ENCODE assay signal across 14 cellular contexts in the genomic region with DNA sequence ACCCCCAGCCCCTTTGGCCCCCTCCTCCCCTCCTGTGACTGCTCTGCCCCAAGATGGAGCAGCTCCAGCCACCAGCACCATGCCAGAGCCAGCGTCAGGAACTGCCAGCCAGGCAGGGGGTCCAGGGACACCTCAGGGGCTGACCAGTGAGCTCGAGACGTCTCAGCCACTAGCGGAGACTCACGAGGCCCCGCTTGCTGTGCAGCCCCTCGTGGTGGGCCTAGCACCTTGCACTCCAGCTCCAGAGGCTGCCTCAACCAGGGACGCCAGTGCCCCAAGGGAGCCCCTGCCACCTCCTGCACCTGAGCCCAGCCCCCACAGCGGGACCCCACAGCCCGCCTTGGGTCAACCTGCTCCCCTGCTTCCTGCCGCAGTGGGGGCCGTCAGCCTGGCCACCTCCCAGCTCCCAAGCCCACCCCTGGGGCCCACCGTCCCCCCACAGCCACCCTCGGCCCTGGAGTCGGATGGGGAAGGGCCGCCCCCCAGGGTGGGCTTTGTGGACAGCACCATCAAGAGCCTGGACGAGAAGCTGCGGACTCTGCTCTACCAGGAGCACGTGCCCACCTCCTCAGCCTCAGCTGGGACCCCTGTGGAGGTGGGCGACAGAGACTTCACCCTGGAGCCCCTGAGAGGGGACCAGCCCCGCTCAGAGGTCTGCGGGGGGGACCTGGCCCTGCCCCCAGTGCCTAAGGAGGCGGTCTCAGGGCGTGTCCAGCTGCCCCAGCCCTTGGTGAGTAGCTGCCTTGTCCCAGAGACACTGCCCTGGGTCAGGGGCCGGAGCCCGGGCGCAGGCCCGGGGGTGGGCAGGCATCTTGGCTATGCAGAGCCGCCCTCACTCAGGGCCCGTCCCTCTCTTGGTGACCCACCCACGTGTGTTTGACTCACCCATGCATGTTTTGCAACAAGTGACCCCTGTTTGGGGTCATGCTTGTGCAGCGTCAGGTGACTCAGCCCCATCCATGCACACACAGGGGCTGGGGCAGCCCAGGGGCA.
A peak's percentile ranks its signal among the peaks of the same experiment; 100 is the strongest.
DNase-seq lines count a peak whose midpoint lies in the region; ATAC-seq and TF ChIP-seq lines count a peak whose summit lies in the region.
"Had no signal": no experiment of that assay in that cellular context is flagged by ENCODE, and none has a peak within 500 bp of the region (broad histone marks: within the 10 kb centered on the region; RNA-seq: fewer than 3 reads in every experiment).

No MANE protein-coding gene starts in this region.

- intact Hi-C loops in OCI-LY7 (cut with micrococcal nuclease; ENCODE audit: unreplicated experiment) (no loop called here), psoas muscle (cut with DNase I) (no loop called here)

- peaks cover 10% of the 10 kb centered on the region for H3K9me3 ChIP-seq in OCI-LY7 (ENCODE audit: low read length)
- no peaks in the 10 kb centered on the region for H3K9me3 ChIP-seq in psoas muscle
- H3K9me3 ChIP-seq in gastroesophageal sphincter = no peaks in the 10 kb centered on the region
- H3K9me3 ChIP-seq: HAP-1 had no signal

- H3K4me3 ChIP-seq in OCI-LY7 (ENCODE audit: low read depth, low read length, poor library complexity, severe bottlenecking) (peak overlapping the region; percentile 42), fibroblast of villous mesenchyme (ENCODE audit: low read depth, low read length) (no peak overlapping the region), psoas muscle (no peak overlapping the region), gastroesophageal sphincter (no peak overlapping the region)
- H3K4me3 ChIP-seq: HAP-1 had no signal

- WGBS in psoas muscle, 3 donors = 80 to 89% (median 84%) methylated on average over 24 to 32 of the region's 32 CpGs
- 74% methylated on average over 5 of the region's 32 CpGs; no CpG with 5 or more reads in 1 of the 2 donors for WGBS in gastroesophageal sphincter (ENCODE audit: low coverage in 1 of 2), 2 donors

- no peaks in the 10 kb centered on the region for H3K9me2 ChIP-seq in OCI-LY7 (ENCODE audit: insufficient read depth, low read length)

- no peak overlapping the region for H2AFZ ChIP-seq in OCI-LY7 (ENCODE audit: low read length)

- TF ChIP-seq EP300 in gastroesophageal sphincter (IDR thresholded peaks at IDR 0.05) = no peak

- peak overlapping the region; percentile 71 for H3K4me2 ChIP-seq in OCI-LY7 (ENCODE audit: low read length)

- H3K27ac ChIP-seq in OCI-LY7 (ENCODE audit: low read depth, low read length, poor library complexity, severe bottlenecking) (peak overlapping the region; percentile 98), psoas muscle (no peak overlapping the region), gastroesophageal sphincter (no peak overlapping the region)

- no peaks in the 10 kb centered on the region for H4K20me1 ChIP-seq in OCI-LY7 (ENCODE audit: insufficient read depth, low read length)

- H3K36me3 ChIP-seq in OCI-LY7 (ENCODE audit: insufficient read depth, low read length) (peaks cover 60% of the 10 kb centered on the region), psoas muscle (ENCODE audit: insufficient read depth in 1 of 2, low read depth in 1 of 2) (no peaks in the 10 kb centered on the region), gastroesophageal sphincter (peaks cover 0 to 20% of the 10 kb centered on the region in 2 donors)
- H3K36me3 ChIP-seq: HAP-1 had no signal

- no peaks in the 10 kb centered on the region for H3K79me2 ChIP-seq in OCI-LY7 (ENCODE audit: insufficient read depth, low read depth, low read length)

- BruUV-seq in OCI-LY7 (replicated peaks; lab: Mats Ljungman, UMichigan) = no TSS peak

- H3K4me1 ChIP-seq in OCI-LY7 (ENCODE audit: insufficient read depth, low read length, poor library complexity, severe bottlenecking) (peaks cover 93% of the 10 kb centered on the region), psoas muscle (no peaks in the 10 kb centered on the region), gastroesophageal sphincter (no peaks in the 10 kb centered on the region)
- H3K4me1 ChIP-seq: HAP-1 had no signal

- ATAC-seq in psoas muscle (peak in 3 of 4 donors; percentile 57 to 76 (median 68)), GM21447 (IDR thresholded peaks at IDR 0.05; ENCODE audit: unreplicated experiment) (no peak), GM19395 (IDR thresholded peaks at IDR 0.05; ENCODE audit: unreplicated experiment) (no peak), gastroesophageal sphincter (no peak)

- in situ Hi-C loops in GM13977 (cut with MboI; ENCODE audit: low pct_unique_long_range_greater_than_20kb, low sequenced_read_pairs, unreplicated experiment) = no loop called here

- peak; percentile 21 for DNase-seq in GM20000 (ENCODE audit: low spot score)
- no peak for DNase-seq in OCI-LY7 (ENCODE audit: low spot score)
- DNase-seq in fibroblast of villous mesenchyme (ENCODE audit: low read depth) = peak; percentile 73
- DNase-seq in psoas muscle = peak in 1 of 2 donors; percentile 40
- no peak for DNase-seq in GM13977 (ENCODE audit: low spot score)
- DNase-seq: activated B cell treated with CpG ODN at 0.5 μM for 24 hours; activated naive CD4-positive, alpha-beta T cell; effector CD8-positive, alpha-beta T cell; NCI-H146; RPMI8226 had no signal

- TF ChIP-seq POLR2A in gastroesophageal sphincter (IDR thresholded peaks at IDR 0.05) = no peak

- no peaks in the 10 kb centered on the region for H3K27me3 ChIP-seq in psoas muscle (ENCODE audit: insufficient read depth in 3 of 3, low read length in 2 of 3)
- H3K27me3 ChIP-seq in gastroesophageal sphincter = no peaks in the 10 kb centered on the region

- CTCF ChIA-PET in OCI-LY7 (lab: Charles Lee; ENCODE audit: unreplicated experiment) = interaction anchor here (0.8 to 2.5 kb wide), 6 partner anchors 9 to 23 kb away, joined by 3 to 8 read pairs (median 4); no protein-coding TSS in a partner anchor

- POLR2A ChIA-PET in OCI-LY7 (lab: Charles Lee) = interaction anchor here (0.7 to 6.8 kb wide), 3 partner anchors 9 to 20 kb away, joined by 3 to 170 read pairs (median 8); no protein-coding TSS in a partner anchor

- no peak for TF ChIP-seq CTCF in GM20000 (IDR thresholded peaks at IDR 0.05; ENCODE audit: extremely low read depth, missing control alignments)
- no peak for TF ChIP-seq CTCF in OCI-LY7 (conservative IDR thresholded peaks at IDR 0.05; ENCODE audit: low read length)
- no peak for TF ChIP-seq CTCF in fibroblast of villous mesenchyme (IDR thresholded peaks at IDR 0.05; ENCODE audit: insufficient read depth, low read depth, low read length)
- TF ChIP-seq CTCF in psoas muscle (IDR thresholded peaks at IDR 0.05) = no peak
- no peak for TF ChIP-seq CTCF in gastroesophageal sphincter (IDR thresholded peaks at IDR 0.05)
- no peak for TF ChIP-seq CTCF in GM13977 (IDR thresholded peaks at IDR 0.05; ENCODE audit: extremely low read depth, insufficient read depth, missing control alignments)

Comparison
In these comparisons a context has a peak if more than half of its experiments do, and no peak if none do; other contexts are left out.
1. DNase-seq: peak in GM20000 (single experiment) and fibroblast of villous mesenchyme (single experiment); none in OCI-LY7 (single experiment) and GM13977 (single experiment).
2. ATAC-seq: peak in psoas muscle (3 of 4); none in GM21447 (single experiment), GM19395 (single experiment) and gastroesophageal sphincter (single experiment).